In the genomic region with DNA sequence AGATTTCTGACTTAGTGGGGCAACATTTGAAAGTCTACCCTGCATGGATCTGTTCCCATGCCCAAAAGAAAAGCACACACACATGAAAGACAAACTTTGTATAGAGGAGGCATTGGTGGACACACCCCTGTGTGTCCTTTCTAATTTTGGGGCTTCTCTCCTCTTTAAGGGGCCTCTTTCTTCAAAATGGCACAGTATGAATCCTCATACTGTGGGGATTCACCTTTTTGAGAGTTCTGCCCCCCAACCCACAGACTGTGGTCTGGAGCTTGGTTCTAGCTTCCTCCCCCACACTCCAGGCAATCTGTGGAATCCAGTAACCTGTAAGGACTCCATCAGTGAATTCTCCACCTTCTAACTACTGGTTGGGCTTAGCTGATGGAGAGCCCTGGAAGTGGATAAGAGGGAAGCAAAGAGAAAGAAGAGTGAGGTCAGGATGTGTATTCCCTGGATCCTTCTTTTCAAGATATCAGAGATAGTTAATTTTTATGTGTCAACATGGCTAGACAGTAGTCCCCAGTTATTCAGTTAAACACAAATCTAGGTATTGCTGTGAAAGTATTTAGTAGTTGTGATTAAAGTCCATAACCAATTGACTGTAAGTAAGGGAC, we compare ENCODE assay signal across 1 cellular context.
A peak's percentile ranks its signal among the peaks of the same experiment; 100 is the strongest.
TF ChIP-seq lines count a peak whose summit lies in the region.

No MANE protein-coding gene starts in this region.

TF ChIP-seq in K562, 482 proteins besides CTCF, POLR2A, EP300 and RAD21:
- no peak for TF ChIP-seq ELF1 (tag; IDR thresholded peaks at IDR 0.05)
- TF ChIP-seq ZNF274 (IDR thresholded peaks at IDR 0.05; ENCODE audit: borderline replicate concordance, low read depth, low read length) = peak; percentile 88
